ENCODE assay signal across 12 cellular contexts in genomic region chr7:23347007-23347681, GRCh38. TPM values are rescaled to one million over a fixed set of nuclear protein-coding genes. Genes with fewer than 3 reads are reported as not detected.
A peak's percentile ranks its signal among the peaks of the same experiment; 100 is the strongest.
DNase-seq lines count a peak whose midpoint lies in the region; ATAC-seq and TF ChIP-seq lines count a peak whose summit lies in the region.
"Had no signal": no experiment of that assay in that cellular context is flagged by ENCODE, and none has a peak within 500 bp of the region (broad histone marks: within the 10 kb centered on the region; RNA-seq: fewer than 3 reads in every experiment).

No MANE protein-coding gene starts in this region.

- peak overlapping the region; percentile 62 for H3K4me3 Mint-ChIP-seq in activated CD4-positive, alpha-beta T cell treated with anti-CD3 and anti-CD28 coated beads for 36 hours
- H3K4me3 Mint-ChIP-seq in effector memory CD8-positive, alpha-beta T cell = peak overlapping the region; percentile 82 to 87
- H3K4me3 Mint-ChIP-seq in progenitor cell of endocrine pancreas (ENCODE audit: low read depth) = no peak overlapping the region

- H3K9me3 ChIP-seq in RWPE2 (ENCODE audit: severe bottlenecking) = no peaks in the 10 kb centered on the region
- H3K9me3 ChIP-seq: heart left ventricle had no signal

- DNase-seq in activated CD4-positive, alpha-beta T cell treated with anti-CD3 and anti-CD28 coated beads for 36 hours = no peak
- DNase-seq in activated CD4-positive, alpha-beta T cell treated with anti-CD3 and anti-CD28 coated beads for 1 hour = no peak
- DNase-seq in RWPE2 (ENCODE audit: low spot score) = no peak
- DNase-seq in effector memory CD8-positive, alpha-beta T cell = no peak
- no peak for DNase-seq in progenitor cell of endocrine pancreas (ENCODE audit: low spot score, unreplicated experiment)
- DNase-seq in NCI-H1105 (lab: John Stamatoyannopoulos, UW) = no peak
- DNase-seq in NCI-H1092 treated with DMSO at 0.1 percent for 48 hours (lab: John Stamatoyannopoulos, UW) = no peak
- no peak for DNase-seq in NCI-H2227 (lab: John Stamatoyannopoulos, UW; ENCODE audit: unreplicated experiment)
- DNase-seq: heart left ventricle; NCI-H510A; stimulated activated CD4-positive, alpha-beta T cell treated with anti-CD3 and anti-CD28 coated beads, Interleukin-4, amount 100 ng/mL, for 1 hour; T-helper 9 cell had no signal

- H3K4me3 ChIP-seq in RWPE2 (ENCODE audit: severe bottlenecking) = no peak overlapping the region

- H3K36me3 Mint-ChIP-seq in activated CD4-positive, alpha-beta T cell treated with anti-CD3 and anti-CD28 coated beads for 36 hours (ENCODE audit: low read depth) = no peaks in the 10 kb centered on the region
- H3K36me3 Mint-ChIP-seq in effector memory CD8-positive, alpha-beta T cell (ENCODE audit: insufficient read depth) = peaks cover 3% of the 10 kb centered on the region
- H3K36me3 Mint-ChIP-seq in progenitor cell of endocrine pancreas (ENCODE audit: insufficient read depth) = peaks cover 30% of the 10 kb centered on the region

- intact Hi-C loops in activated CD4-positive, alpha-beta T cell treated with anti-CD3 and anti-CD28 coated beads for 36 hours (cut with DNase I, micrococcal nuclease) = loop anchor here (1.0 kb wide), 3 partner anchors 9 to 74 kb away; partner anchors contain the start of gene MALSU1 (in 1 of the 2)

- no peak for ATAC-seq in activated CD4-positive, alpha-beta T cell treated with anti-CD3 and anti-CD28 coated beads for 36 hours
- peak; percentile 2; the same call in 2 of the 3 replicates for ATAC-seq in RWPE2 (ENCODE audit: low read depth)
- no peak for ATAC-seq in effector memory CD8-positive, alpha-beta T cell (replicated peaks)
- ATAC-seq: heart left ventricle had no signal

- peak overlapping the region; percentile 81 for H3K27ac ChIP-seq in RWPE2 (ENCODE audit: poor library complexity, severe bottlenecking)

- CTCF ChIA-PET in activated CD4-positive, alpha-beta T cell treated with anti-CD3 and anti-CD28 coated beads for 36 hours (lab: Charles Lee) = interaction anchor here (0.5 to 2.5 kb wide), 11 partner anchors 10 to 198 kb away, joined by 3 to 9 read pairs (median 4); partner anchors contain the start of gene MALSU1

- peak overlapping the region; percentile 63 for H3K27ac Mint-ChIP-seq in activated CD4-positive, alpha-beta T cell treated with anti-CD3 and anti-CD28 coated beads for 36 hours
- H3K27ac Mint-ChIP-seq in effector memory CD8-positive, alpha-beta T cell = peak overlapping the region; percentile 79 to 89
- H3K27ac Mint-ChIP-seq in progenitor cell of endocrine pancreas = peak overlapping the region; percentile 45

- H3K4me1 Mint-ChIP-seq in activated CD4-positive, alpha-beta T cell treated with anti-CD3 and anti-CD28 coated beads for 36 hours = peaks cover 33% of the 10 kb centered on the region
- H3K4me1 Mint-ChIP-seq in effector memory CD8-positive, alpha-beta T cell (ENCODE audit: low read depth in 2 of 2) = peaks cover 8 to 20% of the 10 kb centered on the region in 2 donors
- no peaks in the 10 kb centered on the region for H3K4me1 Mint-ChIP-seq in progenitor cell of endocrine pancreas (ENCODE audit: low read depth)

- no peaks in the 10 kb centered on the region for H3K27me3 ChIP-seq in RWPE2 (ENCODE audit: insufficient read depth, poor library complexity, severe bottlenecking)

- H3K36me3 ChIP-seq in RWPE2 (ENCODE audit: low read depth) = peaks cover 67% of the 10 kb centered on the region
- H3K36me3 ChIP-seq: heart left ventricle had no signal

- no peaks in the 10 kb centered on the region for H3K9me3 Mint-ChIP-seq in activated CD4-positive, alpha-beta T cell treated with anti-CD3 and anti-CD28 coated beads for 36 hours (ENCODE audit: low read depth)
- H3K9me3 Mint-ChIP-seq in effector memory CD8-positive, alpha-beta T cell = peaks cover 0 to 1% of the 10 kb centered on the region in 2 donors
- no peaks in the 10 kb centered on the region for H3K9me3 Mint-ChIP-seq in progenitor cell of endocrine pancreas (ENCODE audit: low read depth)

- peaks cover 4% of the 10 kb centered on the region for H3K27me3 Mint-ChIP-seq in activated CD4-positive, alpha-beta T cell treated with anti-CD3 and anti-CD28 coated beads for 36 hours
- peaks cover 6 to 10% of the 10 kb centered on the region in 2 donors for H3K27me3 Mint-ChIP-seq in effector memory CD8-positive, alpha-beta T cell
- no peaks in the 10 kb centered on the region for H3K27me3 Mint-ChIP-seq in progenitor cell of endocrine pancreas

- peaks cover 42% of the 10 kb centered on the region for H3K4me1 ChIP-seq in RWPE2 (ENCODE audit: insufficient read depth, poor library complexity, severe bottlenecking)

- POLR2A ChIA-PET in activated CD4-positive, alpha-beta T cell treated with anti-CD3 and anti-CD28 coated beads for 36 hours (lab: Charles Lee) = no interaction called here

- TF ChIP-seq CTCF in RWPE2 (IDR thresholded peaks at IDR 0.05; ENCODE audit: poor library complexity, severe bottlenecking) (no peak), progenitor cell of endocrine pancreas (IDR thresholded peaks at IDR 0.05; ENCODE audit: unreplicated experiment) (no peak)

RNA-seq across cellular contexts. Expression of gene MALSU1, which starts 48.0 kb away (rescaled TPM):
- total RNA-seq in activated CD4-positive, alpha-beta T cell treated with anti-CD3 and anti-CD28 coated beads for 36 hours = 10 to 100 TPM; 97.7 to 98.4 TPM
- 47.2 and 50.4 TPM in 2 replicates for total RNA-seq in progenitor cell of endocrine pancreas
